Comparison of ENCODE assay signal across 27 cellular contexts in the genomic region with DNA sequence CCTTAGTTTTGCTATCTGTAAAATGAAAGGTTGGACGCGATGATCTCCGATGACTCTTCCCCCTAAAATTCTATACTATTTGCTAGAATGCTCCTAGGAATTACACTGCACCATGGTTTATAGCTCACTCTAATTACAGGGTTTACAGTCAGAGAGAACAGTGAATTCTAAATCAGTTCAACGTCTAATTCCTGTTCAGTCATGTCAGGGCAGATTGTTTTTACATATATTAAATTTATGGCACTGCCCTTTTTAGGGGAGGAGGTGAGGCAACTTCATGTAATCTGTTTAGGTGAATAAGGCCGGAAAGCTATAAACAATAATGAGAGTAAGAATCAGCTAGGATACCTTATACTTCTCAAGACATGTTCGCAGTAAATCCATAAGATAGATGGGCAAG.
"Had no signal": no experiment of that assay in that cellular context is flagged by ENCODE, and none has a peak within 500 bp of the region (broad histone marks: within the 10 kb centered on the region; RNA-seq: fewer than 3 reads in every experiment).

No MANE protein-coding gene starts in this region.

- H3K4me1 ChIP-seq: esophagus muscularis mucosa, left lung, psoas muscle, sigmoid colon, spleen had no signal

- H3K9me3 ChIP-seq: esophagus muscularis mucosa, gastrocnemius medialis, left lung, ovary, psoas muscle, sigmoid colon, spleen, testis, tibial artery had no signal

- DNase-seq: cerebellar nuclear complex; cortex of kidney; effector memory CD8-positive, alpha-beta T cell; gastrocnemius medialis; head of caudate nucleus; kidney; left lung; mesenchymal stem cell; midbrain; naive thymus-derived CD4-positive, alpha-beta T cell; nucleus accumbens; ovary; posterior cingulate gyrus; psoas muscle; right cardiac atrium; sigmoid colon; spleen; stimulated activated CD4-positive, alpha-beta T cell treated with anti-CD3 and anti-CD28 coated beads, Interleukin-4, amount 100 ng/mL, for 4 hours; stimulated activated naive CD8-positive, alpha-beta T cell treated with anti-CD3 and anti-CD28 coated beads, Interleukin-15, Interleukin-2, amounts not matched to agents 100 U/mL and 50 U/mL, for 24 hours; substantia nigra; testis; tibial artery had no signal

- H3K4me3 Mint-ChIP-seq: effector memory CD8-positive, alpha-beta T cell; naive thymus-derived CD4-positive, alpha-beta T cell; nephron; neural progenitor cell; stimulated activated memory B cell treated with anti-CD40 and anti-IgM and Interleukin-4, amounts not matched to agents 10 μg/mL and 1 μg/mL and 100 μg/mL, for 72 hours; type B pancreatic cell had no signal

- H3K9me3 Mint-ChIP-seq: effector memory CD8-positive, alpha-beta T cell; neural progenitor cell; stimulated activated memory B cell treated with anti-CD40 and anti-IgM and Interleukin-4, amounts not matched to agents 10 μg/mL and 1 μg/mL and 100 μg/mL, for 72 hours had no signal

- H3K27ac ChIP-seq: esophagus muscularis mucosa, gastrocnemius medialis, left lung, neural progenitor cell, ovary, psoas muscle, sigmoid colon, spleen, testis, tibial artery had no signal

- H3K27ac Mint-ChIP-seq: effector memory CD8-positive, alpha-beta T cell; naive thymus-derived CD4-positive, alpha-beta T cell; nephron; neural progenitor cell; stimulated activated memory B cell treated with anti-CD40 and anti-IgM and Interleukin-4, amounts not matched to agents 10 μg/mL and 1 μg/mL and 100 μg/mL, for 72 hours; type B pancreatic cell had no signal

- H3K4me1 Mint-ChIP-seq: naive thymus-derived CD4-positive, alpha-beta T cell; stimulated activated memory B cell treated with anti-CD40 and anti-IgM and Interleukin-4, amounts not matched to agents 10 μg/mL and 1 μg/mL and 100 μg/mL, for 72 hours had no signal

- H3K4me3 ChIP-seq: esophagus muscularis mucosa, gastrocnemius medialis, left lung, neural progenitor cell, ovary, psoas muscle, sigmoid colon, spleen, testis, tibial artery had no signal

- H3K36me3 ChIP-seq: esophagus muscularis mucosa, gastrocnemius medialis, left lung, neural progenitor cell, ovary, sigmoid colon, spleen, tibial artery had no signal

- H3K36me3 Mint-ChIP-seq: neural progenitor cell; stimulated activated memory B cell treated with anti-CD40 and anti-IgM and Interleukin-4, amounts not matched to agents 10 μg/mL and 1 μg/mL and 100 μg/mL, for 72 hours; type B pancreatic cell had no signal

- H3K27me3 Mint-ChIP-seq: stimulated activated memory B cell treated with anti-CD40 and anti-IgM and Interleukin-4, amounts not matched to agents 10 μg/mL and 1 μg/mL and 100 μg/mL, for 72 hours; type B pancreatic cell had no signal

- H3K27me3 ChIP-seq: esophagus muscularis mucosa, gastrocnemius medialis, left lung, neural progenitor cell, ovary, sigmoid colon, spleen, testis, tibial artery had no signal
